Comparison of ENCODE assay signal across 27 cellular contexts in genomic region chr11:34146866-34147265, GRCh38. TPM values are rescaled to one million over a fixed set of nuclear protein-coding genes. Genes with fewer than 3 reads are reported as not detected.
A peak's percentile ranks its signal among the peaks of the same experiment; 100 is the strongest.
DNase-seq lines count a peak whose midpoint lies in the region; ATAC-seq, FAIRE-seq and TF ChIP-seq lines count a peak whose summit lies in the region.
"Had no signal": no experiment of that assay in that cellular context is flagged by ENCODE, and none has a peak within 500 bp of the region (broad histone marks: within the 10 kb centered on the region; RNA-seq: fewer than 3 reads in every experiment).

No MANE protein-coding gene starts in this region.

- H3K79me2 ChIP-seq in OCI-LY3 (ENCODE audit: low read length), result peaks cover 4% of the 10 kb centered on the region; the same call in 1 of the 2 replicates

- H3K9me3 ChIP-seq in OCI-LY3 (ENCODE audit: insufficient read depth, low read length), result no peaks in the 10 kb centered on the region
- H3K9me3 ChIP-seq in kidney (ENCODE audit: control insufficient read depth in 1 of 2, low read length in 2 of 2), result no peaks in the 10 kb centered on the region
- H3K9me3 ChIP-seq: Caco-2, SK-N-SH had no signal

- H2AFZ ChIP-seq in OCI-LY3 (ENCODE audit: low read depth, low read length), result no peak overlapping the region

- H3K4me2 ChIP-seq in OCI-LY3 (ENCODE audit: low read length), result no peak overlapping the region
- H3K4me2 ChIP-seq: SK-N-SH had no signal

- TF ChIP-seq CTCF in OCI-LY3 (IDR thresholded peaks at IDR 0.05; ENCODE audit: low read depth, low read length), result no peak
- TF ChIP-seq CTCF in kidney (IDR thresholded peaks at IDR 0.05; ENCODE audit: borderline replicate concordance, extremely low read depth, insufficient read depth), result no peak

- peak overlapping the region; percentile 31 for H3K27ac Mint-ChIP-seq in activated CD4-positive, alpha-beta T cell treated with anti-CD3 and anti-CD28 coated beads, Interleukin-2, amount 10 ng/mL, durations not matched to agents 7 days and 5 days
- H3K27ac Mint-ChIP-seq in stimulated activated naive B cell treated with anti-CD40 and anti-IgM and Interleukin-4, amounts not matched to agents 10 μg/mL and 1 μg/mL and 100 μg/mL, for 72 hours, result peak overlapping the region; percentile 65
- H3K27ac Mint-ChIP-seq: CD4-positive, CD25-positive, alpha-beta regulatory T cell had no signal

- no peak overlapping the region for H3K4me3 Mint-ChIP-seq in activated CD4-positive, alpha-beta T cell treated with anti-CD3 and anti-CD28 coated beads, Interleukin-2, amount 10 ng/mL, durations not matched to agents 7 days and 5 days
- H3K4me3 Mint-ChIP-seq in stimulated activated naive B cell treated with anti-CD40 and anti-IgM and Interleukin-4, amounts not matched to agents 10 μg/mL and 1 μg/mL and 100 μg/mL, for 72 hours, result no peak overlapping the region
- H3K4me3 Mint-ChIP-seq: CD4-positive, CD25-positive, alpha-beta regulatory T cell had no signal

- FAIRE-seq in kidney (lab: Jason Lieb, UNC), result no peak
- FAIRE-seq: GM19239 had no signal

- CTCF ChIA-PET in activated CD4-positive, alpha-beta T cell treated with anti-CD3 and anti-CD28 coated beads, Interleukin-2, amount 10 ng/mL, durations not matched to agents 7 days and 5 days (lab: Charles Lee), result interaction anchor here (0.6 to 1.4 kb wide), 4 partner anchors 11 to 87 kb away, joined by 3 read pairs; no protein-coding TSS in a partner anchor

- no peaks in the 10 kb centered on the region for H3K4me1 Mint-ChIP-seq in activated CD4-positive, alpha-beta T cell treated with anti-CD3 and anti-CD28 coated beads, Interleukin-2, amount 10 ng/mL, durations not matched to agents 7 days and 5 days
- peaks cover 17 to 33% of the 10 kb centered on the region in 2 donors for H3K4me1 Mint-ChIP-seq in stimulated activated naive B cell treated with anti-CD40 and anti-IgM and Interleukin-4, amounts not matched to agents 10 μg/mL and 1 μg/mL and 100 μg/mL, for 72 hours

- peaks cover 38% of the 10 kb centered on the region for H3K36me3 Mint-ChIP-seq in activated CD4-positive, alpha-beta T cell treated with anti-CD3 and anti-CD28 coated beads, Interleukin-2, amount 10 ng/mL, durations not matched to agents 7 days and 5 days (ENCODE audit: low read depth)
- H3K36me3 Mint-ChIP-seq in stimulated activated naive B cell treated with anti-CD40 and anti-IgM and Interleukin-4, amounts not matched to agents 10 μg/mL and 1 μg/mL and 100 μg/mL, for 72 hours, result peaks cover 56 to 75% of the 10 kb centered on the region in 2 donors

- no peaks in the 10 kb centered on the region for H3K27me3 ChIP-seq in OCI-LY3 (ENCODE audit: low read depth, low read length)

- H3K9me3 Mint-ChIP-seq in activated CD4-positive, alpha-beta T cell treated with anti-CD3 and anti-CD28 coated beads, Interleukin-2, amount 10 ng/mL, durations not matched to agents 7 days and 5 days, result no peaks in the 10 kb centered on the region
- H3K9me3 Mint-ChIP-seq in stimulated activated naive B cell treated with anti-CD40 and anti-IgM and Interleukin-4, amounts not matched to agents 10 μg/mL and 1 μg/mL and 100 μg/mL, for 72 hours, result no peaks in the 10 kb centered on the region
- H3K9me3 Mint-ChIP-seq: CD4-positive, CD25-positive, alpha-beta regulatory T cell had no signal

- H3K4me3 ChIP-seq in OCI-LY3 (ENCODE audit: low read length) (no peak overlapping the region), kidney (ENCODE audit: low read length in 2 of 2) (no peak overlapping the region)

- peaks cover 81% of the 10 kb centered on the region for H3K36me3 ChIP-seq in OCI-LY3 (replicated peaks; ENCODE audit: low read depth, low read length)
- H3K36me3 ChIP-seq in kidney (ENCODE audit: control insufficient read depth in 1 of 2, insufficient read depth in 2 of 2, low read length in 2 of 2), result peaks cover 31 to 41% of the 10 kb centered on the region in 2 donors

- H3K4me1 ChIP-seq in OCI-LY3 (ENCODE audit: low read length) (peaks cover 45% of the 10 kb centered on the region), kidney (ENCODE audit: control insufficient read depth in 1 of 2, insufficient read depth in 1 of 2, low read depth in 1 of 2, low read length in 2 of 2) (no peaks in the 10 kb centered on the region)
- H3K4me1 ChIP-seq: Caco-2 had no signal

- H3K27ac ChIP-seq in OCI-LY3 (ENCODE audit: low read length) (peak overlapping the region; percentile 99), kidney (ENCODE audit: low read depth in 2 of 2, low read length in 2 of 2) (no peak overlapping the region)
- H3K27ac ChIP-seq: 22Rv1 had no signal

- ATAC-seq in stimulated activated naive B cell treated with anti-CD40 and anti-IgM and Interleukin-4, amounts not matched to agents 10 μg/mL and 1 μg/mL and 100 μg/mL, for 72 hours (replicated peaks), result no peak
- no peak for ATAC-seq in GM19324 (IDR thresholded peaks at IDR 0.05; ENCODE audit: low FRiP score, unreplicated experiment)
- ATAC-seq: HCT116, PC-3 had no signal

- POLR2A ChIA-PET in activated CD4-positive, alpha-beta T cell treated with anti-CD3 and anti-CD28 coated beads, Interleukin-2, amount 10 ng/mL, durations not matched to agents 7 days and 5 days (lab: Charles Lee), result no interaction called here

- intact Hi-C loops in kidney (cut with DNase I), result no loop called here

- H3K9ac ChIP-seq in OCI-LY3 (ENCODE audit: low read length) (peak overlapping the region; percentile 78; the same call in 1 of the 2 replicates), kidney (ENCODE audit: low read length in 2 of 2) (no peak overlapping the region)
- H3K9ac ChIP-seq: SK-N-SH had no signal

- H3K27me3 Mint-ChIP-seq in activated CD4-positive, alpha-beta T cell treated with anti-CD3 and anti-CD28 coated beads, Interleukin-2, amount 10 ng/mL, durations not matched to agents 7 days and 5 days, result no peaks in the 10 kb centered on the region
- no peaks in the 10 kb centered on the region for H3K27me3 Mint-ChIP-seq in stimulated activated naive B cell treated with anti-CD40 and anti-IgM and Interleukin-4, amounts not matched to agents 10 μg/mL and 1 μg/mL and 100 μg/mL, for 72 hours
- H3K27me3 Mint-ChIP-seq: CD4-positive, CD25-positive, alpha-beta regulatory T cell had no signal

- DNase-seq in activated CD4-positive, alpha-beta T cell treated with anti-CD3 and anti-CD28 coated beads, Interleukin-2, amount 10 ng/mL, durations not matched to agents 7 days and 5 days, result no peak
- DNase-seq in activated CD4-positive, alpha-beta T cell treated with anti-CD3 and anti-CD28 coated beads, Interleukin-2, amount 50 U/mL, for 48 hours, result no peak
- peak; percentile 13 for DNase-seq in kidney
- no peak for DNase-seq in stimulated activated naive B cell treated with anti-CD40 and anti-IgM and Interleukin-4, amounts not matched to agents 10 μg/mL and 1 μg/mL and 100 μg/mL, for 72 hours
- DNase-seq in NAMALWA (ENCODE audit: low spot score), result no peak
- no peak for DNase-seq in NCI-H748 treated with DMSO at 0.1 percent for 48 hours (lab: John Stamatoyannopoulos, UW)
- DNase-seq: AML-193; Caco-2; CD4-positive, CD25-positive, alpha-beta regulatory T cell; DMS153; GDM1; GOT3; MM.1S; NCI-H1105; NCI-H1694 treated with DMSO at 0.1 percent for 48 hours; NCI-H2107; NCI-H510A; NCI-H774; PC-3; RPMI8226; SHP77 treated with DMSO at 0.1 percent for 48 hours; SK-N-SH had no signal

- no peaks in the 10 kb centered on the region for H4K20me1 ChIP-seq in OCI-LY3 (ENCODE audit: insufficient read depth, low read length)

RNA-seq across cellular contexts. Expression of gene NAT10, which starts 41.4 kb away (rescaled TPM):
- 10 to 100 TPM; 73.4 to 82.2 TPM for total RNA-seq in activated CD4-positive, alpha-beta T cell treated with anti-CD3 and anti-CD28 coated beads, Interleukin-2, amount 10 ng/mL, durations not matched to agents 7 days and 5 days
- 43.1 TPM for total RNA-seq in kidney
- polyA plus RNA-seq in kidney (ENCODE audit: insufficient read depth, low read depth, low replicate concordance), result 24.1 TPM
